Comparison of ENCODE assay signal across 12 cellular contexts in the genomic region with DNA sequence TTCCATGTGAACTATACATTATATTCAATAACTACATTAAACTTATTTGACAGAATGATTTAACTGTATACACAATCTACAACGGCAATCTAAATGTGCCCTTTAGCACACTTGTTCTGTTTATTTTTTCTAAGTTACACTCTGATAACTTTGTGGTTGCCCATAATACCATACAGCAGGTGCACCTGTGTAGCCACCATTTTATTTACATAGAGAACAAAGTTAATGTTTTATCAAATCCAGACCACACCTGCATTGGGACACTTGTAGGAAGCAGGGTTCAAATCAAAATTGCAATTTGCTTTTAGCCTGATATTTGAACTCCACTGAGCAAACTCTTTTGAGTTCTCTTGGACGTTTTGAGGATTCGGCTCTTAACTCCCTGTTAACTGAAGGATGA.
A peak's percentile ranks its signal among the peaks of the same experiment; 100 is the strongest.
DNase-seq lines count a peak whose midpoint lies in the region; ATAC-seq and TF ChIP-seq lines count a peak whose summit lies in the region.
"Had no signal": no experiment of that assay in that cellular context is flagged by ENCODE, and none has a peak within 500 bp of the region (broad histone marks: within the 10 kb centered on the region; RNA-seq: fewer than 3 reads in every experiment).

No MANE protein-coding gene starts in this region.

- 35 to 39% methylated on average over 3 of the region's 3 CpGs for WGBS in upper lobe of left lung, 2 donors

- peaks cover 2% of the 10 kb centered on the region for H3K9me3 Mint-ChIP-seq in activated CD8-positive, alpha-beta T cell treated with anti-CD3 and anti-CD28 coated beads for 36 hours

- no peaks in the 10 kb centered on the region for H3K36me3 Mint-ChIP-seq in activated CD8-positive, alpha-beta T cell treated with anti-CD3 and anti-CD28 coated beads for 36 hours (ENCODE audit: low read depth)

- H3K4me1 Mint-ChIP-seq in activated CD8-positive, alpha-beta T cell treated with anti-CD3 and anti-CD28 coated beads for 36 hours (ENCODE audit: low read depth), result peaks cover 8% of the 10 kb centered on the region

- no peaks in the 10 kb centered on the region for H3K27me3 ChIP-seq in upper lobe of left lung
- H3K27me3 ChIP-seq: adrenal gland, esophagus squamous epithelium had no signal

- intact Hi-C loops in mucosa of descending colon (cut with DNase I, micrococcal nuclease), result no loop called here
- intact Hi-C loops in activated CD8-positive, alpha-beta T cell treated with anti-CD3 and anti-CD28 coated beads for 36 hours (cut with micrococcal nuclease), result no loop called here
- intact Hi-C loops in left cardiac atrium (cut with DNase I), result no loop called here

- H3K4me3 ChIP-seq in mucosa of descending colon (no peak overlapping the region), upper lobe of left lung (no peak overlapping the region)
- H3K4me3 ChIP-seq: adrenal gland, esophagus squamous epithelium had no signal

- no peak for TF ChIP-seq CTCF in mucosa of descending colon (IDR thresholded peaks at IDR 0.05)
- no peak for TF ChIP-seq CTCF in activated CD8-positive, alpha-beta T cell treated with anti-CD3 and anti-CD28 coated beads for 36 hours (IDR thresholded peaks at IDR 0.05)
- no peak for TF ChIP-seq CTCF in upper lobe of left lung (IDR thresholded peaks at IDR 0.05)

- H3K27me3 Mint-ChIP-seq in activated CD8-positive, alpha-beta T cell treated with anti-CD3 and anti-CD28 coated beads for 36 hours, result no peaks in the 10 kb centered on the region

- POLR2A ChIA-PET in activated CD8-positive, alpha-beta T cell treated with anti-CD3 and anti-CD28 coated beads for 36 hours (lab: Charles Lee), result no interaction called here

- H3K4me3 Mint-ChIP-seq in activated CD8-positive, alpha-beta T cell treated with anti-CD3 and anti-CD28 coated beads for 36 hours, result no peak overlapping the region

- ATAC-seq in GM18907 (IDR thresholded peaks at IDR 0.05; ENCODE audit: unreplicated experiment), result peak; percentile 80
- ATAC-seq in HG02678 (IDR thresholded peaks at IDR 0.05; ENCODE audit: unreplicated experiment), result peak; percentile 70
- peak; percentile 34 for ATAC-seq in HG03575 (IDR thresholded peaks at IDR 0.05; ENCODE audit: extremely low read depth, insufficient number of reproducible peaks, low FRiP score, unreplicated experiment)
- peak; percentile 96 for ATAC-seq in mucosa of descending colon
- no peak for ATAC-seq in activated CD8-positive, alpha-beta T cell treated with anti-CD3 and anti-CD28 coated beads for 36 hours
- ATAC-seq in upper lobe of left lung (ENCODE audit: low FRiP score in 2 of 2), result no peak
- no peak for ATAC-seq in left cardiac atrium

- TF ChIP-seq POLR2A in upper lobe of left lung (IDR thresholded peaks at IDR 0.05), result no peak

- DNase-seq in mucosa of descending colon, result peak in 1 of 3 donors; percentile 51
- DNase-seq in stimulated activated CD4-positive, alpha-beta T cell treated with anti-CD3 and anti-CD28 coated beads, Interleukin-2, amount 100 ng/mL, for 48 hours, result no peak
- no peak for DNase-seq in activated CD8-positive, alpha-beta T cell treated with anti-CD3 and anti-CD28 coated beads for 36 hours
- DNase-seq in upper lobe of left lung, result no peak
- DNase-seq in left cardiac atrium, result no peak
- DNase-seq: adrenal gland; esophagus squamous epithelium; stimulated activated CD4-positive, alpha-beta T cell treated with anti-CD3 and anti-CD28 coated beads, Interleukin-4, amount 100 ng/mL, for 1 hour had no signal

- H3K36me3 ChIP-seq in mucosa of descending colon (ENCODE audit: low read depth) (no peaks in the 10 kb centered on the region), upper lobe of left lung (no peaks in the 10 kb centered on the region)
- H3K36me3 ChIP-seq: adrenal gland, esophagus squamous epithelium had no signal

- no peak overlapping the region for H3K27ac ChIP-seq in upper lobe of left lung
- H3K27ac ChIP-seq: adrenal gland, esophagus squamous epithelium, VCaP had no signal

- CTCF ChIA-PET in activated CD8-positive, alpha-beta T cell treated with anti-CD3 and anti-CD28 coated beads for 36 hours (lab: Charles Lee), result interaction anchor here (1.6 kb wide), 1 partner anchor 246 kb away, joined by 4 read pairs; no protein-coding TSS in a partner anchor

- no peaks in the 10 kb centered on the region for H3K9me3 ChIP-seq in mucosa of descending colon
- H3K9me3 ChIP-seq in upper lobe of left lung, result no peaks in the 10 kb centered on the region
- H3K9me3 ChIP-seq: adrenal gland, esophagus squamous epithelium had no signal

- H3K27ac Mint-ChIP-seq in activated CD8-positive, alpha-beta T cell treated with anti-CD3 and anti-CD28 coated beads for 36 hours, result no peak overlapping the region

- TF ChIP-seq EP300 in upper lobe of left lung (IDR thresholded peaks at IDR 0.05), result no peak

- H3K4me1 ChIP-seq in mucosa of descending colon (ENCODE audit: low read depth) (peaks cover 5% of the 10 kb centered on the region), upper lobe of left lung (no peaks in the 10 kb centered on the region)
- H3K4me1 ChIP-seq: adrenal gland, esophagus squamous epithelium had no signal

Comparison
In these comparisons a context has a peak if more than half of its experiments do, and no peak if none do; other contexts are left out.
1. ATAC-seq: peak in GM18907 (single experiment), HG02678 (single experiment), HG03575 (single experiment) and mucosa of descending colon (single experiment); none in activated CD8-positive, alpha-beta T cell treated with anti-CD3 and anti-CD28 coated beads for 36 hours (single experiment), upper lobe of left lung (0 of 2) and left cardiac atrium (0 of 2).